ENCODE assay signal across 25 cellular contexts in genomic region chr7:92513167-92513902, GRCh38. TPM values are rescaled to one million over a fixed set of nuclear protein-coding genes. Genes with fewer than 3 reads are reported as not detected.
A peak's percentile ranks its signal among the peaks of the same experiment; 100 is the strongest.
DNase-seq lines count a peak whose midpoint lies in the region; ATAC-seq, FAIRE-seq and TF ChIP-seq lines count a peak whose summit lies in the region.
"Had no signal": no experiment of that assay in that cellular context is flagged by ENCODE, and none has a peak within 500 bp of the region (broad histone marks: within the 10 kb centered on the region; RNA-seq: fewer than 3 reads in every experiment).

No MANE protein-coding gene starts in this region.

- FAIRE-seq in GM19239 (lab: Jason Lieb, UNC) (peak; percentile 75), astrocyte (lab: Jason Lieb, UNC) (peak; percentile 73), colon (lab: Jason Lieb, UNC) (peak; percentile 28)
- FAIRE-seq: GM12892 had no signal

- no peak overlapping the region for H3K4me3 Mint-ChIP-seq in astrocyte (ENCODE audit: unreplicated experiment)
- H3K4me3 Mint-ChIP-seq in activated naive CD8-positive, alpha-beta T cell treated with anti-CD3 and anti-CD28 coated beads, Interleukin-2, amount 50 U/mL, for 24 hours = no peak overlapping the region
- H3K4me3 Mint-ChIP-seq: CD14-positive monocyte; CD4-positive, alpha-beta T cell had no signal

- no peaks in the 10 kb centered on the region for H3K36me3 ChIP-seq in astrocyte (ENCODE audit: insufficient read depth, low read length)
- H3K36me3 ChIP-seq: BE2C had no signal

- H3K27ac Mint-ChIP-seq in astrocyte (ENCODE audit: unreplicated experiment) = no peak overlapping the region
- no peak overlapping the region for H3K27ac Mint-ChIP-seq in activated naive CD8-positive, alpha-beta T cell treated with anti-CD3 and anti-CD28 coated beads, Interleukin-2, amount 50 U/mL, for 24 hours
- H3K27ac Mint-ChIP-seq: CD14-positive monocyte; CD4-positive, alpha-beta T cell had no signal

- no peaks in the 10 kb centered on the region for H3K9me3 Mint-ChIP-seq in astrocyte (ENCODE audit: unreplicated experiment)
- H3K9me3 Mint-ChIP-seq in activated naive CD8-positive, alpha-beta T cell treated with anti-CD3 and anti-CD28 coated beads, Interleukin-2, amount 50 U/mL, for 24 hours = no peaks in the 10 kb centered on the region
- H3K9me3 Mint-ChIP-seq: CD14-positive monocyte; CD4-positive, alpha-beta T cell had no signal

- no peak overlapping the region for H3K27ac ChIP-seq in astrocyte (ENCODE audit: low read depth, low read length)
- H3K27ac ChIP-seq: BLaER1 treated with 17β-estradiol and CSF1 and Interleukin-3, amounts not matched to agents 10 nM and 100 nM; GM23248 had no signal

- DNase-seq in GM19239 (ENCODE audit: insufficient read length, low spot score) (no peak), astrocyte (ENCODE audit: low read depth) (no peak)
- DNase-seq in stimulated activated CD4-positive, alpha-beta T cell treated with anti-CD3 and anti-CD28 coated beads, Interleukin-12 subunit alpha, Interleukin-12 subunit beta, amount 100 ng/mL, for 4 hours = no peak
- no peak for DNase-seq in activated naive CD8-positive, alpha-beta T cell treated with anti-CD3 and anti-CD28 coated beads, Interleukin-2, amount 50 U/mL, for 24 hours
- no peak for DNase-seq in stimulated activated CD4-positive, alpha-beta T cell treated with anti-CD3 and anti-CD28 coated beads, Interleukin-4, amount 100 ng/mL, for 4 hours
- DNase-seq: ACHN; AML-193; BE2C; Calu3; CD4-positive, alpha-beta T cell; COR-L47; DMS53; DMS79 treated with DMSO at 0.1 percent for 48 hours; GF-D8; GM23248; H7; HCEC 1CT had no signal

- H4K20me1 ChIP-seq in astrocyte (ENCODE audit: insufficient read depth, low read length) = no peaks in the 10 kb centered on the region
- H4K20me1 ChIP-seq: BLaER1 treated with 17β-estradiol and CSF1 and Interleukin-3, amounts not matched to agents 10 nM and 100 nM had no signal

- H3K4me1 ChIP-seq in astrocyte (ENCODE audit: insufficient read depth, low read length) = no peaks in the 10 kb centered on the region
- H3K4me1 ChIP-seq: BE2C; BLaER1 treated with 17β-estradiol and CSF1 and Interleukin-3, amounts not matched to agents 10 nM and 100 nM had no signal

- H3K27me3 Mint-ChIP-seq in astrocyte (ENCODE audit: low read depth, unreplicated experiment) = no peaks in the 10 kb centered on the region
- H3K27me3 Mint-ChIP-seq in activated naive CD8-positive, alpha-beta T cell treated with anti-CD3 and anti-CD28 coated beads, Interleukin-2, amount 50 U/mL, for 24 hours = no peaks in the 10 kb centered on the region
- H3K27me3 Mint-ChIP-seq: CD4-positive, alpha-beta T cell had no signal

- H3K27me3 ChIP-seq in astrocyte (ENCODE audit: insufficient read depth, low read length) = no peaks in the 10 kb centered on the region
- H3K27me3 ChIP-seq: BE2C; BLaER1 treated with 17β-estradiol and CSF1 and Interleukin-3, amounts not matched to agents 10 nM and 100 nM had no signal

- H3K79me2 ChIP-seq in astrocyte (ENCODE audit: insufficient read depth, low read length) = no peaks in the 10 kb centered on the region

- H3K9me3 ChIP-seq in astrocyte (ENCODE audit: insufficient read depth, low read depth, low read length) = no peaks in the 10 kb centered on the region
- H3K9me3 ChIP-seq: BE2C; BLaER1 treated with 17β-estradiol and CSF1 and Interleukin-3, amounts not matched to agents 10 nM and 100 nM had no signal

- H3K4me3 ChIP-seq in astrocyte (ENCODE audit: insufficient read depth, low read depth, low read length) = no peak overlapping the region
- H3K4me3 ChIP-seq: BLaER1 treated with 17β-estradiol and CSF1 and Interleukin-3, amounts not matched to agents 10 nM and 100 nM; GM23248 had no signal

- H3K36me3 Mint-ChIP-seq in astrocyte (ENCODE audit: low read depth, unreplicated experiment) = no peaks in the 10 kb centered on the region
- peaks cover 15% of the 10 kb centered on the region for H3K36me3 Mint-ChIP-seq in activated naive CD8-positive, alpha-beta T cell treated with anti-CD3 and anti-CD28 coated beads, Interleukin-2, amount 50 U/mL, for 24 hours (ENCODE audit: low read depth)

- no peak overlapping the region for H3K4me2 ChIP-seq in astrocyte (ENCODE audit: low read length)
- H3K4me2 ChIP-seq: BLaER1 treated with 17β-estradiol and CSF1 and Interleukin-3, amounts not matched to agents 10 nM and 100 nM had no signal

- TF ChIP-seq CTCF in astrocyte (IDR thresholded peaks at IDR 0.05; ENCODE audit: insufficient read depth, low read depth, low read length) = no peak

- H3K9ac ChIP-seq in astrocyte (ENCODE audit: low read length) = no peak overlapping the region
- H3K9ac ChIP-seq: BLaER1 treated with 17β-estradiol and CSF1 and Interleukin-3, amounts not matched to agents 10 nM and 100 nM; GM23248 had no signal

- H2AFZ ChIP-seq in astrocyte (ENCODE audit: low read depth, low read length) = no peak overlapping the region
- H2AFZ ChIP-seq: GM23248 had no signal

- H3K4me1 Mint-ChIP-seq in astrocyte (ENCODE audit: low read depth, unreplicated experiment) = peaks cover 11% of the 10 kb centered on the region
- H3K4me1 Mint-ChIP-seq in activated naive CD8-positive, alpha-beta T cell treated with anti-CD3 and anti-CD28 coated beads, Interleukin-2, amount 50 U/mL, for 24 hours = peaks cover 9% of the 10 kb centered on the region
- H3K4me1 Mint-ChIP-seq: CD14-positive monocyte had no signal

- no peak for ATAC-seq in activated naive CD8-positive, alpha-beta T cell treated with anti-CD3 and anti-CD28 coated beads, Interleukin-2, amount 50 U/mL, for 24 hours

RNA-seq across cellular contexts. Expression of gene PEX1, which starts 15.0 kb away (rescaled TPM):
- 6.5 and 7.1 TPM in 2 replicates for total RNA-seq in astrocyte

RNA-seq across cellular contexts. Expression of gene RBM48, which starts 15.3 kb away (rescaled TPM):
- 9.7 and 10.3 TPM in 2 replicates for total RNA-seq in astrocyte

RNA-seq across cellular contexts. Expression of gene ERVW-1, which starts 35.6 kb away (rescaled TPM):
- 0.19 TPM in 1 of 2 replicates, not detected in the other for total RNA-seq in astrocyte
- total RNA-seq: A172; Calu3; CD4-positive, alpha-beta T cell; Daoy; G401; GM23248; H1 had no signal
